Comparison of ENCODE assay signal across 32 cellular contexts in the genomic region with DNA sequence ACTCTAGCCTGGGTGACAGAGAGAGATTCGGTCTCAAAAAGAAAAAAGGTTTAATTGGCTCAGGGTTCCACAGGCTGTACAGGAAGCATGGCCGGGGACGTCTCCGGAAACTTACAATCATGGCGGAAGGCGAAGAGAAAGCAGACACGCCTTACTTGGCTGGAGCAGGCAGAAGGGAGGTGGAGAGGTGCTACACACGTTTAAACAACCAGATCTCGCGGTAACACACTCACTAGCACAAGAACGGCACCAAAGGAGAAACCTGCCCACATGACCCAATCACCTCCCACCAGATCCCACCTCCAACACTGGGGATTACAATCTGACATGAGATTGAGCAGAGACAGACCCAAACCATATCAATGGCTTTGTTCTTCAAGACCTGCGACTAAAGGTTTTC. TPM values are rescaled to one million over a fixed set of nuclear protein-coding genes. Genes with fewer than 3 reads are reported as not detected.
"Had no signal": no experiment of that assay in that cellular context is flagged by ENCODE, and none has a peak within 500 bp of the region (broad histone marks: within the 10 kb centered on the region; RNA-seq: fewer than 3 reads in every experiment).

No MANE protein-coding gene starts in this region.

- ATAC-seq: activated CD8-positive, alpha-beta T cell treated with anti-CD3 and anti-CD28 coated beads for 36 hours; activated T-cell treated with anti-CD3 and anti-CD28 coated beads, Interleukin-2, amount 50 U/mL, for 72 hours; activated T-helper 17 cell treated with anti-CD3 and anti-CD28 coated beads, Interleukin-2, amount 50 U/mL, for 72 hours; Panc1; Right ventricle myocardium inferior had no signal

- DNase-seq: activated CD4-positive, alpha-beta T cell treated with anti-CD3 and anti-CD28 coated beads, Interleukin-2, amount 10 ng/mL, durations not matched to agents 24 days and 14 days; activated CD4-positive, alpha-beta T cell treated with anti-CD3 and anti-CD28 coated beads, Interleukin-2, amount 50 U/mL, for 4 hours; activated CD8-positive, alpha-beta T cell treated with anti-CD3 and anti-CD28 coated beads for 36 hours; activated effector memory CD4-positive, alpha-beta T cell treated with anti-CD3 and anti-CD28 coated beads, Interleukin-2, amount 50 U/mL, for 16 hours; activated naive CD4-positive, alpha-beta T cell; activated naive CD4-positive, alpha-beta T cell treated with anti-CD3 and anti-CD28 coated beads, Interleukin-2, amount 50 U/mL, for 16 hours; activated naive CD8-positive, alpha-beta T cell treated with anti-CD3 and anti-CD28 coated beads for 36 hours; activated T-cell treated with anti-CD3 and anti-CD28 coated beads, Interleukin-2, amount 50 U/mL, for 1 hour; activated T-cell treated with anti-CD3 and anti-CD28 coated beads, Interleukin-2, amount 50 U/mL, for 72 hours; amniotic stem cell; aorta; brain microvascular endothelial cell; central memory CD4-positive, alpha-beta T cell; NCI-H1105; NCI-H1417 treated with DMSO at 0.1 percent for 48 hours; NCI-H1694 treated with DMSO at 0.1 percent for 48 hours; NCI-H345; NCI-H524 treated with DMSO at 0.1 percent for 48 hours; NCI-H774; SIG-M5; SW 1271; T-helper 1 cell; T1000 had no signal

RNA-seq across cellular contexts. Expression of a gene that starts 12.8 kb away (rescaled TPM):
- total RNA-seq: activated CD4-positive, alpha-beta T cell treated with anti-CD3 and anti-CD28 coated beads, Interleukin-2, amount 10 ng/mL, durations not matched to agents 24 days and 14 days; activated CD8-positive, alpha-beta memory T cell treated with anti-CD3 and anti-CD28 coated beads for 36 hours; activated CD8-positive, alpha-beta T cell treated with anti-CD3 and anti-CD28 coated beads for 36 hours; activated naive CD8-positive, alpha-beta T cell treated with anti-CD3 and anti-CD28 coated beads for 36 hours; activated T-cell treated with anti-CD3 and anti-CD28 coated beads, Interleukin-2, amount 50 U/mL, for 72 hours; activated T-helper 17 cell treated with anti-CD3 and anti-CD28 coated beads, Interleukin-2, amount 50 U/mL, for 72 hours; aorta; cerebellum; M059J; NCI-H460; Right ventricle myocardium inferior; SK-MEL-5; T-helper 2 cell treated with Interferon-gamma antibody and Interleukin-4, amounts not matched to agents 100 ng/mL and 5 ng/mL, for 36 hours had no signal
- polyA plus RNA-seq: aorta had no signal

RNA-seq across cellular contexts. Expression of a gene that starts 20.0 kb away (rescaled TPM):
- total RNA-seq: activated CD4-positive, alpha-beta T cell treated with anti-CD3 and anti-CD28 coated beads, Interleukin-2, amount 10 ng/mL, durations not matched to agents 24 days and 14 days; activated CD8-positive, alpha-beta memory T cell treated with anti-CD3 and anti-CD28 coated beads for 36 hours; activated CD8-positive, alpha-beta T cell treated with anti-CD3 and anti-CD28 coated beads for 36 hours; activated naive CD8-positive, alpha-beta T cell treated with anti-CD3 and anti-CD28 coated beads for 36 hours; activated T-cell treated with anti-CD3 and anti-CD28 coated beads, Interleukin-2, amount 50 U/mL, for 72 hours; activated T-helper 17 cell treated with anti-CD3 and anti-CD28 coated beads, Interleukin-2, amount 50 U/mL, for 72 hours; aorta; cerebellum; M059J; NCI-H460; Right ventricle myocardium inferior; SK-MEL-5; T-helper 2 cell treated with Interferon-gamma antibody and Interleukin-4, amounts not matched to agents 100 ng/mL and 5 ng/mL, for 36 hours had no signal
